1 cellular context compared by ENCODE assay signal in genomic region chr11:15937601-15938361, GRCh38.
TF ChIP-seq lines count a peak whose summit lies in the region.

No MANE protein-coding gene starts in this region.

TF ChIP-seq in GM23338, 12 proteins besides CTCF, POLR2A, EP300 and RAD21 (continued from another document):
- TF ChIP-seq ZNF462 (CRISPR knock-in tag; IDR thresholded peaks at IDR 0.05): no peak
- no peak for TF ChIP-seq ZNF114 (CRISPR knock-in tag; IDR thresholded peaks at IDR 0.05)
- no peak for TF ChIP-seq REST (IDR thresholded peaks at IDR 0.05; ENCODE audit: unreplicated experiment)
- TF ChIP-seq ETS1 (IDR thresholded peaks at IDR 0.05): no peak
- TF ChIP-seq JUNB (IDR thresholded peaks at IDR 0.05; ENCODE audit: unreplicated experiment): no peak
- TF ChIP-seq POLR2AphosphoS5 (IDR thresholded peaks at IDR 0.05; ENCODE audit: low read depth): no peak
